In the genomic region with DNA sequence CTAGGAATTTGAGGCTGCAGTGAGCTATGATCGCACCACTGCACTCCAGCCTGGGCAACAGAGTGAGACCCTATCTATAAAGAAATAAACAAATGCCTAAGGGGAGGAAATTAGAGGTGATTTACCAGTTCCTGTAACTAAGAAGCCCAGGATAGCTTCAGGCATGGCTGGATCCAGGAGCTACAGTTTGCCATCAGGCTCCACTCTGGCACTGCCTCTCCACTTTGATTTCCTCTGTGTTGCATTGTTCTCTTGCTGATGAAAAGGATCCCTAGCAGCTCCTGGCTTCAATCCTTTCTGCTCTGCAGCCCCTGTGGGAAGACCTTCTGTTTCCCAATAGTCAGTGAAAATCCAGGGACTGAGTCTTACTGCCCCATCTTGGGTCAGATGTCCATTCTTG, we compare ENCODE assay signal across 28 cellular contexts.
"Had no signal": no experiment of that assay in that cellular context is flagged by ENCODE, and none has a peak within 500 bp of the region (broad histone marks: within the 10 kb centered on the region; RNA-seq: fewer than 3 reads in every experiment).

No MANE protein-coding gene starts in this region.

- H3K36me3 Mint-ChIP-seq: naive thymus-derived CD8-positive, alpha-beta T cell; stimulated activated naive B cell treated with anti-CD40 and anti-IgM and Interleukin-4, amounts not matched to agents 10 μg/mL and 1 μg/mL and 100 μg/mL, for 72 hours had no signal

- H3K27me3 ChIP-seq: pancreas, right atrium auricular region, testis, thyroid gland, upper lobe of right lung had no signal

- H3K27ac ChIP-seq: left lung, lower lobe of right lung, neutrophil, pancreas, right atrium auricular region, stomach, testis, thyroid gland, upper lobe of right lung had no signal

- H3K4me3 ChIP-seq: left lung, lower lobe of right lung, pancreas, right atrium auricular region, skin epidermis, stomach, testis, thyroid gland, upper lobe of right lung had no signal

- H3K4me1 ChIP-seq: left lung, lower lobe of right lung, pancreas, right atrium auricular region, testis, thyroid gland, upper lobe of right lung had no signal

- ATAC-seq: left colon; left lung; lower lobe of right lung; naive thymus-derived CD8-positive, alpha-beta T cell; stimulated activated naive B cell treated with anti-CD40 and anti-IgM and Interleukin-4, amounts not matched to agents 10 μg/mL and 1 μg/mL and 100 μg/mL, for 72 hours; stimulated activated naive CD8-positive, alpha-beta T cell treated with anti-CD3 and anti-CD28 coated beads, Interleukin-15, Interleukin-2, amounts not matched to agents 100 U/mL and 50 U/mL, for 24 hours; upper lobe of right lung had no signal

- H3K4me1 Mint-ChIP-seq: naive thymus-derived CD8-positive, alpha-beta T cell; nephron; neural crest cell; stimulated activated naive B cell treated with anti-CD40 and anti-IgM and Interleukin-4, amounts not matched to agents 10 μg/mL and 1 μg/mL and 100 μg/mL, for 72 hours had no signal

- H3K4me3 Mint-ChIP-seq: naive thymus-derived CD8-positive, alpha-beta T cell; nephron; neural crest cell; stimulated activated naive B cell treated with anti-CD40 and anti-IgM and Interleukin-4, amounts not matched to agents 10 μg/mL and 1 μg/mL and 100 μg/mL, for 72 hours had no signal

- H3K9me3 Mint-ChIP-seq: naive thymus-derived CD8-positive, alpha-beta T cell; nephron; neural crest cell; stimulated activated naive B cell treated with anti-CD40 and anti-IgM and Interleukin-4, amounts not matched to agents 10 μg/mL and 1 μg/mL and 100 μg/mL, for 72 hours had no signal

- DNase-seq: hippocampal formation; kidney; left colon; left lung; lower lobe of right lung; mammary epithelial cell; mesenchymal stem cell; naive thymus-derived CD8-positive, alpha-beta T cell; occipital lobe; pancreas; stimulated activated CD4-positive, alpha-beta T cell treated with anti-CD3 and anti-CD28 coated beads, Interleukin-12 subunit alpha, Interleukin-12 subunit beta, amount 100 ng/mL, for 4 hours; stimulated activated CD4-positive, alpha-beta T cell treated with anti-CD3 and anti-CD28 coated beads, Interleukin-15, amount 100 ng/mL, for 24 hours; stimulated activated CD4-positive, alpha-beta T cell treated with anti-CD3 and anti-CD28 coated beads, Interleukin-2, amount 100 ng/mL, for 24 hours; stimulated activated CD4-positive, alpha-beta T cell treated with anti-CD3 and anti-CD28 coated beads, Interleukin-4, amount 100 ng/mL, for 1 hour; stimulated activated naive B cell treated with anti-CD40 and anti-IgM and Interleukin-4, amounts not matched to agents 10 μg/mL and 1 μg/mL and 100 μg/mL, for 72 hours; stimulated activated naive CD8-positive, alpha-beta T cell treated with anti-CD3 and anti-CD28 coated beads, Interleukin-15, Interleukin-2, amounts not matched to agents 100 U/mL and 50 U/mL, for 24 hours; testis; thyroid gland; trophoblast cell; upper lobe of right lung had no signal

- FAIRE-seq: islet of Langerhans, kidney, pancreas, urothelium cell line had no signal

- H3K36me3 ChIP-seq: left lung, lower lobe of right lung, neutrophil, pancreas, right atrium auricular region, upper lobe of right lung had no signal

- H3K9me3 ChIP-seq: left lung, lower lobe of right lung, neutrophil, pancreas, right atrium auricular region, stomach, testis, thyroid gland, upper lobe of right lung had no signal

- H3K27ac Mint-ChIP-seq: naive thymus-derived CD8-positive, alpha-beta T cell; nephron; stimulated activated naive B cell treated with anti-CD40 and anti-IgM and Interleukin-4, amounts not matched to agents 10 μg/mL and 1 μg/mL and 100 μg/mL, for 72 hours had no signal
